ENCODE assay signal across 7 cellular contexts in genomic region chr1:187073634-187074245, GRCh38.
DNase-seq lines count a peak whose midpoint lies in the region; ATAC-seq lines count a peak whose summit lies in the region.
"Not testable (repeated sequence)": the region's sequence is repeated elsewhere in the genome, so short reads cannot be mapped to it uniquely, and the experiment has no call there.

No MANE protein-coding gene starts in this region.

- not testable (repeated sequence) for H3K4me1 ChIP-seq in CD4-positive, alpha-beta memory T cell (ENCODE audit: insufficient read depth, low read length)

- not testable (repeated sequence) for H3K27me3 ChIP-seq in CD4-positive, alpha-beta memory T cell (ENCODE audit: insufficient read depth, low read length); MG63

- not testable (repeated sequence) for H3K27ac Mint-ChIP-seq in CD4-positive, alpha-beta memory T cell; T-helper 17 cell; activated naive CD8-positive, alpha-beta T cell; stimulated activated effector memory CD8-positive, alpha-beta T cell treated with anti-CD3 and anti-CD28 coated beads, Interleukin-12 subunit alpha, Interleukin-12 subunit beta, amount 100 ng/mL, for 72 hours
- peak overlapping the region; percentile 89 for H3K27ac Mint-ChIP-seq in activated CD8-positive, alpha-beta T cell treated with anti-CD3 and anti-CD28 coated beads, Interleukin-2, amount 10 ng/mL, durations not matched to agents 7 days and 5 days
- peak overlapping the region in 2 of 6 donors; percentile 90 for H3K27ac Mint-ChIP-seq in immature natural killer cell

- H3K9me3 ChIP-seq in CD4-positive, alpha-beta memory T cell (ENCODE audit: control insufficient read depth in 1 of 2, low read length in 2 of 2); MG63; T-helper 17 cell (ENCODE audit: control insufficient read depth, low read length, poor library complexity, severe bottlenecking): not testable (repeated sequence)

- not testable (repeated sequence) for H3K36me3 ChIP-seq in CD4-positive, alpha-beta memory T cell (ENCODE audit: insufficient read depth, low read length); MG63

- not testable (repeated sequence) for H3K36me3 Mint-ChIP-seq in CD4-positive, alpha-beta memory T cell; T-helper 17 cell (ENCODE audit: low read depth); activated CD8-positive, alpha-beta T cell treated with anti-CD3 and anti-CD28 coated beads, Interleukin-2, amount 10 ng/mL, durations not matched to agents 7 days and 5 days (ENCODE audit: low read depth); activated naive CD8-positive, alpha-beta T cell; immature natural killer cell; stimulated activated effector memory CD8-positive, alpha-beta T cell treated with anti-CD3 and anti-CD28 coated beads, Interleukin-12 subunit alpha, Interleukin-12 subunit beta, amount 100 ng/mL, for 72 hours

- ATAC-seq in T-helper 17 cell; activated CD8-positive, alpha-beta T cell treated with anti-CD3 and anti-CD28 coated beads, Interleukin-2, amount 10 ng/mL, durations not matched to agents 7 days and 5 days; stimulated activated effector memory CD8-positive, alpha-beta T cell treated with anti-CD3 and anti-CD28 coated beads, Interleukin-12 subunit alpha, Interleukin-12 subunit beta, amount 100 ng/mL, for 72 hours: not testable (repeated sequence)

- CTCF ChIA-PET in CD4-positive, alpha-beta memory T cell (lab: Charles Lee; ENCODE audit: partially characterized antibody): interaction anchor here (1.2 to 1.8 kb wide), 3 partner anchors 15 to 699 kb away, joined by 3 to 9 read pairs (median 4); partner anchors contain the start of genes ODR4 and TPR
- CTCF ChIA-PET in activated CD8-positive, alpha-beta T cell treated with anti-CD3 and anti-CD28 coated beads, Interleukin-2, amount 10 ng/mL, durations not matched to agents 7 days and 5 days (lab: Charles Lee): not testable (repeated sequence)

- H3K4me3 Mint-ChIP-seq in CD4-positive, alpha-beta memory T cell: peak overlapping the region in 6 of 8 donors; percentile 82 to 94 (median 88)
- peak overlapping the region; percentile 93 for H3K4me3 Mint-ChIP-seq in T-helper 17 cell
- peak overlapping the region; percentile 69 for H3K4me3 Mint-ChIP-seq in activated CD8-positive, alpha-beta T cell treated with anti-CD3 and anti-CD28 coated beads, Interleukin-2, amount 10 ng/mL, durations not matched to agents 7 days and 5 days
- peak overlapping the region; percentile 89 for H3K4me3 Mint-ChIP-seq in activated naive CD8-positive, alpha-beta T cell
- H3K4me3 Mint-ChIP-seq in immature natural killer cell: peak overlapping the region; percentile 91 to 94 (median 93)
- peak overlapping the region; percentile 87 for H3K4me3 Mint-ChIP-seq in stimulated activated effector memory CD8-positive, alpha-beta T cell treated with anti-CD3 and anti-CD28 coated beads, Interleukin-12 subunit alpha, Interleukin-12 subunit beta, amount 100 ng/mL, for 72 hours

- H3K27me3 Mint-ChIP-seq in CD4-positive, alpha-beta memory T cell; T-helper 17 cell; activated CD8-positive, alpha-beta T cell treated with anti-CD3 and anti-CD28 coated beads, Interleukin-2, amount 10 ng/mL, durations not matched to agents 7 days and 5 days (ENCODE audit: low read depth); activated naive CD8-positive, alpha-beta T cell; immature natural killer cell (ENCODE audit: low read depth in 3 of 3): not testable (repeated sequence)

- H3K9me3 Mint-ChIP-seq in CD4-positive, alpha-beta memory T cell: peaks cover 0 to 12% (median 7%) of the 10 kb centered on the region in 8 donors
- not testable (repeated sequence) for H3K9me3 Mint-ChIP-seq in activated CD8-positive, alpha-beta T cell treated with anti-CD3 and anti-CD28 coated beads, Interleukin-2, amount 10 ng/mL, durations not matched to agents 7 days and 5 days (ENCODE audit: insufficient read depth); activated naive CD8-positive, alpha-beta T cell (ENCODE audit: low read depth); stimulated activated effector memory CD8-positive, alpha-beta T cell treated with anti-CD3 and anti-CD28 coated beads, Interleukin-12 subunit alpha, Interleukin-12 subunit beta, amount 100 ng/mL, for 72 hours
- peaks cover 0 to 22% (median 4%) of the 10 kb centered on the region in 6 donors for H3K9me3 Mint-ChIP-seq in immature natural killer cell

- DNase-seq in CD4-positive, alpha-beta memory T cell: peak in 1 of 5 donors; percentile 0
- not testable (repeated sequence) for DNase-seq in MG63; T-helper 17 cell; activated CD8-positive, alpha-beta T cell treated with anti-CD3 and anti-CD28 coated beads, Interleukin-2, amount 10 ng/mL, durations not matched to agents 7 days and 5 days; immature natural killer cell; stimulated activated effector memory CD8-positive, alpha-beta T cell treated with anti-CD3 and anti-CD28 coated beads, Interleukin-12 subunit alpha, Interleukin-12 subunit beta, amount 100 ng/mL, for 72 hours (ENCODE audit: low spot score in 2 of 2)

- intact Hi-C loops in CD4-positive, alpha-beta memory T cell (cut with micrococcal nuclease): loop anchor here (1.0 kb wide), 1 partner anchor 19 kb away; no protein-coding TSS in a partner anchor

- POLR2A ChIA-PET in CD4-positive, alpha-beta memory T cell (lab: Charles Lee; ENCODE audit: partially characterized antibody): interaction anchor here (1.7 to 2.3 kb wide), 3 partner anchors 13 to 25 kb away, joined by 7 to 24 read pairs (median 9); no protein-coding TSS in a partner anchor
- POLR2A ChIA-PET in activated CD8-positive, alpha-beta T cell treated with anti-CD3 and anti-CD28 coated beads, Interleukin-2, amount 10 ng/mL, durations not matched to agents 7 days and 5 days (lab: Charles Lee): interaction anchor here (1.1 kb wide), 1 partner anchor 9 kb away, joined by 5 read pairs; no protein-coding TSS in a partner anchor

- H3K4me3 ChIP-seq in CD4-positive, alpha-beta memory T cell (ENCODE audit: low read length in 2 of 2): not testable (repeated sequence)
- peak overlapping the region; percentile 61 for H3K4me3 ChIP-seq in MG63

- H3K4me1 Mint-ChIP-seq in CD4-positive, alpha-beta memory T cell: peaks cover 4 to 12% (median 8%) of the 10 kb centered on the region in 4 donors
- H3K4me1 Mint-ChIP-seq in T-helper 17 cell; activated CD8-positive, alpha-beta T cell treated with anti-CD3 and anti-CD28 coated beads, Interleukin-2, amount 10 ng/mL, durations not matched to agents 7 days and 5 days (ENCODE audit: low read depth); activated naive CD8-positive, alpha-beta T cell (ENCODE audit: low read depth): not testable (repeated sequence)
- peaks cover 13 to 17% of the 10 kb centered on the region in 2 donors for H3K4me1 Mint-ChIP-seq in immature natural killer cell
- H3K4me1 Mint-ChIP-seq in stimulated activated effector memory CD8-positive, alpha-beta T cell treated with anti-CD3 and anti-CD28 coated beads, Interleukin-12 subunit alpha, Interleukin-12 subunit beta, amount 100 ng/mL, for 72 hours: peaks cover 15% of the 10 kb centered on the region

- H3K27ac ChIP-seq in CD4-positive, alpha-beta memory T cell (ENCODE audit: low read depth, low read length): not testable (repeated sequence)
